20 cellular contexts compared by ENCODE assay signal in the genomic region with DNA sequence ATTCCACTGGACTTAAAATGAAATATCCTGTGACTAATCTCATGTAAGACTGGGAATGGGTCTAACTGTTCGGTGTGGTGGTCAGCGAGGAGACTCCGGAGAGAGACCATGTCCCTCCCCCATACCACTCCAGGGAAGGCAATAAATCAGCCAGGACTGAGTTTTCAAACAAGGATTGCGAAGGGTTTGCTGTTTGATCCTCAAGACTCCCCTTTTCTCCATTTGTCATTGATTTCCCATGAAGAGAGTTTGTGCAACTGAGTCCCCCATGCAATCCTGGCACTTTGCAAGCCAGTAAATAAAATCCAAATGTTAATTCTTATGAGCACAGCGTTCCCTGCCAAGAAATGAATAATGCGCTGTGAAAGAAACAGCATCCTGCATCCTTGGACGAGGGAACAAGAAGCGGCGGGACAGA.
DNase-seq lines count a peak whose midpoint lies in the region; ATAC-seq, FAIRE-seq and TF ChIP-seq lines count a peak whose summit lies in the region.
"Had no signal": no experiment of that assay in that cellular context is flagged by ENCODE, and none has a peak within 500 bp of the region (broad histone marks: within the 10 kb centered on the region; RNA-seq: fewer than 3 reads in every experiment).

No MANE protein-coding gene starts in this region.

- 91 to 94% methylated on average over 9 of the region's 9 CpGs for WGBS in pancreas, 2 donors

- H3K9me3 Mint-ChIP-seq in activated naive CD4-positive, alpha-beta T cell treated with anti-CD3 and anti-CD28 coated beads, Interleukin-2, amount 10 ng/mL, durations not matched to agents 7 days and 5 days, result no peaks in the 10 kb centered on the region
- H3K9me3 Mint-ChIP-seq in activated naive CD4-positive, alpha-beta T cell treated with anti-CD3 and anti-CD28 coated beads, Interleukin-2, amount 50 U/mL, for 72 hours, result peaks cover 0 to 9% of the 10 kb centered on the region in 2 donors

- H3K4me1 ChIP-seq in pancreas (peaks cover 3 to 10% (median 5%) of the 10 kb centered on the region in 3 donors), uterus (no peaks in the 10 kb centered on the region)
- H3K4me1 ChIP-seq: HAP-1 had no signal

- H3K9me3 ChIP-seq in pancreas (no peaks in the 10 kb centered on the region), uterus (peaks cover 0 to 5% of the 10 kb centered on the region in 2 donors)
- H3K9me3 ChIP-seq: HAP-1 had no signal

- no peak for TF ChIP-seq POLR2A in uterus (IDR thresholded peaks at IDR 0.05)

- no peaks in the 10 kb centered on the region for H3K4me1 Mint-ChIP-seq in activated naive CD4-positive, alpha-beta T cell treated with anti-CD3 and anti-CD28 coated beads, Interleukin-2, amount 10 ng/mL, durations not matched to agents 7 days and 5 days

- no peak for FAIRE-seq in pancreas (lab: Jason Lieb, UNC)
- FAIRE-seq: GM12878, GM18507 had no signal

- H3K36me3 ChIP-seq in pancreas (no peaks in the 10 kb centered on the region), uterus (no peaks in the 10 kb centered on the region)
- H3K36me3 ChIP-seq: HAP-1 had no signal

- H3K27ac Mint-ChIP-seq in activated naive CD4-positive, alpha-beta T cell treated with anti-CD3 and anti-CD28 coated beads, Interleukin-2, amount 10 ng/mL, durations not matched to agents 7 days and 5 days, result peak overlapping the region; percentile 33
- no peak overlapping the region for H3K27ac Mint-ChIP-seq in activated naive CD4-positive, alpha-beta T cell treated with anti-CD3 and anti-CD28 coated beads, Interleukin-2, amount 50 U/mL, for 72 hours

- CTCF ChIA-PET in activated naive CD4-positive, alpha-beta T cell treated with anti-CD3 and anti-CD28 coated beads, Interleukin-2, amount 10 ng/mL, durations not matched to agents 7 days and 5 days (lab: Charles Lee), result no interaction called here

- no peak overlapping the region for H3K27ac ChIP-seq in pancreas
- peak overlapping the region; percentile 14 to 40 for H3K27ac ChIP-seq in uterus
- H3K27ac ChIP-seq: 22Rv1, C4-2B, PC-9 had no signal

- no peak for ATAC-seq in activated naive CD4-positive, alpha-beta T cell treated with anti-CD3 and anti-CD28 coated beads, Interleukin-2, amount 50 U/mL, for 72 hours
- ATAC-seq in pancreas, result peak in 3 of 4 donors; percentile 23 to 37 (median 34)
- ATAC-seq: GM12878 had no signal

- H3K4me3 ChIP-seq in fibroblast of mammary gland (ENCODE audit: control insufficient read depth, low read depth, low read length) (no peak overlapping the region), pancreas (no peak overlapping the region), uterus (no peak overlapping the region)
- H3K4me3 ChIP-seq: GM12878, HAP-1, PC-9 had no signal

- intact Hi-C loops in pancreas (cut with DNase I), result no loop called here
- intact Hi-C loops in uterus (cut with DNase I; ENCODE audit: low total_unique reads), result no loop called here

- no peak for DNase-seq in activated naive CD4-positive, alpha-beta T cell treated with anti-CD3 and anti-CD28 coated beads, Interleukin-2, amount 10 ng/mL, durations not matched to agents 7 days and 5 days
- DNase-seq in activated naive CD4-positive, alpha-beta T cell treated with anti-CD3 and anti-CD28 coated beads, Interleukin-2, amount 50 U/mL, for 72 hours (ENCODE audit: low spot score in 2 of 2), result no peak
- peak; percentile 81 for DNase-seq in fibroblast of mammary gland (ENCODE audit: low read depth)
- DNase-seq in pancreas, result no peak
- DNase-seq in uterus, result peak; percentile 55 to 61
- DNase-seq in NK-92 treated with Interleukin-12 subunit alpha and Interleukin-12 subunit beta, amount 100 ng/mL, for 24 hours (lab: John Stamatoyannopoulos, UW), result no peak
- no peak for DNase-seq in kidney tubule cell (ENCODE audit: low spot score)
- no peak for DNase-seq in stimulated activated naive CD4-positive, alpha-beta T cell (lab: John Stamatoyannopoulos, UW)
- DNase-seq: Caco-2, Karpas-422, NCI-H1930, NCI-H2171, NCI-H446 treated with DMSO at 0.1 percent for 48 hours, NCI-H748 treated with DMSO at 0.1 percent for 48 hours, PC-9 had no signal

- no peaks in the 10 kb centered on the region for H3K27me3 ChIP-seq in pancreas
- no peaks in the 10 kb centered on the region for H3K27me3 ChIP-seq in uterus

- no peaks in the 10 kb centered on the region for H3K27me3 Mint-ChIP-seq in activated naive CD4-positive, alpha-beta T cell treated with anti-CD3 and anti-CD28 coated beads, Interleukin-2, amount 10 ng/mL, durations not matched to agents 7 days and 5 days

- no peak overlapping the region for H3K4me3 Mint-ChIP-seq in activated naive CD4-positive, alpha-beta T cell treated with anti-CD3 and anti-CD28 coated beads, Interleukin-2, amount 10 ng/mL, durations not matched to agents 7 days and 5 days

- no peak for TF ChIP-seq CTCF in fibroblast of mammary gland (conservative IDR thresholded peaks at IDR 0.05; ENCODE audit: control insufficient read depth, insufficient read depth, low read depth, low read length)
- no peak for TF ChIP-seq CTCF in pancreas (IDR thresholded peaks at IDR 0.05)
- TF ChIP-seq CTCF in uterus (IDR thresholded peaks at IDR 0.05), result no peak

- H3K36me3 Mint-ChIP-seq in activated naive CD4-positive, alpha-beta T cell treated with anti-CD3 and anti-CD28 coated beads, Interleukin-2, amount 10 ng/mL, durations not matched to agents 7 days and 5 days, result no peaks in the 10 kb centered on the region
- H3K36me3 Mint-ChIP-seq in activated naive CD4-positive, alpha-beta T cell treated with anti-CD3 and anti-CD28 coated beads, Interleukin-2, amount 50 U/mL, for 72 hours, result no peaks in the 10 kb centered on the region

Comparison
In these comparisons a context has a peak if more than half of its experiments do, and no peak if none do; other contexts are left out.
1. DNase-seq: peak in fibroblast of mammary gland (single experiment) and uterus (2 of 2); none in activated naive CD4-positive, alpha-beta T cell treated with anti-CD3 and anti-CD28 coated beads, Interleukin-2, amount 10 ng/mL, durations not matched to agents 7 days and 5 days (single experiment), activated naive CD4-positive, alpha-beta T cell treated with anti-CD3 and anti-CD28 coated beads, Interleukin-2, amount 50 U/mL, for 72 hours (0 of 2), pancreas (0 of 6), NK-92 treated with Interleukin-12 subunit alpha and Interleukin-12 subunit beta, amount 100 ng/mL, for 24 hours (single experiment), kidney tubule cell (single experiment) and stimulated activated naive CD4-positive, alpha-beta T cell (0 of 6).
2. ATAC-seq: peak in pancreas (3 of 4); none in activated naive CD4-positive, alpha-beta T cell treated with anti-CD3 and anti-CD28 coated beads, Interleukin-2, amount 50 U/mL, for 72 hours (0 of 2).
3. H3K27ac ChIP-seq: peak in uterus (2 of 2); none in pancreas (0 of 4).